ENCODE assay signal across 24 cellular contexts in the genomic region with DNA sequence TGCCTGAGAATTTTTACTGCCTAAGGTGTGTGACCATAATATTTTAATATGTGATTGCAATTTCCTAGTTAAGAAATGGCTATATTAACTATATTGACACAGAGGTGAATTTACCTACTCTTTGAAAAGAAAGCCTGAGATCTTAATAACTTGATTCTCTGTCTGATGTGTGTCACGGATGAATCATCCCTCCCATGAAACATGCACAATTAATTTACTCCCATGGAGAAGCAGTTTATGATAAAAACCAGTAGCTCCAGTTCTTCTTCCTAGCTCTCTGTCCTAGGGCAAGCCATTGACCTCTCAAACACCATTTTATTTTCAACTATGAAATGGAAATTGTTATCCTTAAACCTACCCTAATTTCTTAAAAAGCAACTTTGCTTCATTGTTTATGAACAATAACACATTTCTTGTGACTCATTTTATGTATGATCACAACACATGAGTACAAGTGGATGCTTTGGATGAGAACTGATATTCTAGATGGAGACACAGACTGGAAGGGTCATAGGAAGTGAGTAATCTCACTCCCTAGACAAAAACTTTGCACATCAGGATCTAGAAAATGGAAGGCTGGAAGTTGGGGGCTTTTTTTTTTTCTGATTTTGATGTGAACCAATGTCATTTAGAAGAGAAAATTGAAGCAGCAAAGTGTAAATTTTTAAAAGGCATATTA.
DNase-seq lines count a peak whose midpoint lies in the region; ATAC-seq and TF ChIP-seq lines count a peak whose summit lies in the region.
"Had no signal": no experiment of that assay in that cellular context is flagged by ENCODE, and none has a peak within 500 bp of the region (broad histone marks: within the 10 kb centered on the region; RNA-seq: fewer than 3 reads in every experiment).

No MANE protein-coding gene starts in this region.

- H3F3A ChIP-seq in PC-3 (ENCODE audit: low read length, unreplicated experiment) = no peaks in the 10 kb centered on the region

- peaks cover 16% of the 10 kb centered on the region for H3K4me1 ChIP-seq in PC-3 (ENCODE audit: insufficient read depth, low read length)
- H3K4me1 ChIP-seq: esophagus muscularis mucosa had no signal

- H3K27me3 ChIP-seq in PC-3 (ENCODE audit: low read length) = no peaks in the 10 kb centered on the region
- H3K27me3 ChIP-seq: esophagus muscularis mucosa had no signal

- no peaks in the 10 kb centered on the region for H3K79me2 ChIP-seq in PC-3 (ENCODE audit: low read length)

- H2AFZ ChIP-seq in PC-3 (ENCODE audit: low read length) = 0 out of 2 replicates have a peak overlapping the region, but pooled peaks have one; percentile 43

- DNase-seq in GM04504 (ENCODE audit: low read depth) (peak; percentile 6), PC-3 (peak; percentile 76), epithelial cell of prostate (ENCODE audit: low read depth, low spot score) (peak; percentile 51), renal cortical epithelial cell (ENCODE audit: low read depth) (peak; percentile 4), HCEC 1CT (no peak), iPS-NIHi7 (ENCODE audit: extremely low spot score) (no peak)
- DNase-seq: activated CD4-positive, alpha-beta T cell treated with anti-CD3 and anti-CD28 coated beads, Interleukin-2, amount 50 U/mL, for 4 hours; activated CD8-positive, alpha-beta memory T cell treated with anti-CD3 and anti-CD28 coated beads, Interleukin-2, amount 10 ng/mL, durations not matched to agents 7 days and 5 days; activated naive CD4-positive, alpha-beta T cell; activated naive CD8-positive, alpha-beta T cell treated with anti-CD3 and anti-CD28 coated beads, Interleukin-2, amount 50 U/mL, for 24 hours; activated T-cell treated with anti-CD3 and anti-CD28 coated beads, Interleukin-2, amount 50 U/mL, for 4 hours; central memory CD4-positive, alpha-beta T cell; H7; hypothalamus; immature natural killer cell; Karpas-422; NCI-H446 treated with DMSO at 0.1 percent for 48 hours; nephron progenitor cell; SK-N-SH; stimulated activated CD4-positive, alpha-beta T cell treated with anti-CD3 and anti-CD28 coated beads, Interleukin-4, amount 100 ng/mL, for 24 hours had no signal

- CTCF ChIA-PET in PC-3 (lab: Charles Lee) = interaction anchor here (0.6 kb wide), 1 partner anchor 17 kb away, joined by 3 read pairs; no protein-coding TSS in a partner anchor

- no peaks in the 10 kb centered on the region for H3K36me3 ChIP-seq in PC-3 (ENCODE audit: low read depth, low read length)
- H3K36me3 ChIP-seq: esophagus muscularis mucosa had no signal

- H4K20me1 ChIP-seq in PC-3 (ENCODE audit: low read length) = no peaks in the 10 kb centered on the region

- no peak overlapping the region for H3K4me3 ChIP-seq in PC-3 (ENCODE audit: low read length)
- H3K4me3 ChIP-seq: esophagus muscularis mucosa had no signal

- ATAC-seq in PC-3 (peak; percentile 68), HG02840 (IDR thresholded peaks at IDR 0.05; ENCODE audit: low FRiP score, unreplicated experiment) (no peak)
- ATAC-seq: activated CD4-positive, CD25-positive, alpha-beta regulatory T cell treated with anti-CD3 and anti-CD28 coated beads, Interleukin-2, amount 50 U/mL, for 24 hours; activated CD8-positive, alpha-beta memory T cell treated with anti-CD3 and anti-CD28 coated beads, Interleukin-2, amount 10 ng/mL, durations not matched to agents 7 days and 5 days; activated naive CD8-positive, alpha-beta T cell treated with anti-CD3 and anti-CD28 coated beads, Interleukin-2, amount 50 U/mL, for 24 hours; activated T-cell treated with anti-CD3 and anti-CD28 coated beads, Interleukin-2, amount 50 U/mL, for 4 hours had no signal

- intact Hi-C loops in PC-3 (cut with micrococcal nuclease) = no loop called here

- peak overlapping the region; percentile 47; the same call in 1 of the 2 replicates for H3K4me2 ChIP-seq in PC-3 (ENCODE audit: low read length)
- H3K4me2 ChIP-seq: SK-N-SH had no signal

- H3K27ac ChIP-seq in PC-3 (ENCODE audit: low read length) = peak overlapping the region; percentile 63
- H3K27ac ChIP-seq in epithelial cell of prostate = peak overlapping the region; percentile 25
- H3K27ac ChIP-seq: esophagus muscularis mucosa, HL-60 had no signal

- POLR2A ChIA-PET in PC-3 (lab: Charles Lee; ENCODE audit: unreplicated experiment) = no interaction called here

- no peaks in the 10 kb centered on the region for H3K9me2 ChIP-seq in PC-3 (replicated peaks; ENCODE audit: low read length)
- H3K9me2 ChIP-seq: SK-N-SH had no signal

- TF ChIP-seq CTCF in PC-3 (conservative IDR thresholded peaks at IDR 0.05; ENCODE audit: low read depth, low read length) = no peak

- no peaks in the 10 kb centered on the region for H3K9me3 ChIP-seq in PC-3 (ENCODE audit: low read length)
- H3K9me3 ChIP-seq: esophagus muscularis mucosa, SK-N-SH had no signal

- no TSS peak for BruUV-seq in PC-3 (replicated peaks; lab: Mats Ljungman, UMichigan)

- H3K9ac ChIP-seq in PC-3 (ENCODE audit: low read length) = no peak overlapping the region
- H3K9ac ChIP-seq: SK-N-SH had no signal

Comparison
In these comparisons a context has a peak if more than half of its experiments do, and no peak if none do; other contexts are left out.
1. DNase-seq: peak in GM04504 (single experiment), PC-3 (single experiment), epithelial cell of prostate (single experiment) and renal cortical epithelial cell (single experiment); none in HCEC 1CT (single experiment) and iPS-NIHi7 (single experiment).